21 cellular contexts compared by ENCODE assay signal in the genomic region with DNA sequence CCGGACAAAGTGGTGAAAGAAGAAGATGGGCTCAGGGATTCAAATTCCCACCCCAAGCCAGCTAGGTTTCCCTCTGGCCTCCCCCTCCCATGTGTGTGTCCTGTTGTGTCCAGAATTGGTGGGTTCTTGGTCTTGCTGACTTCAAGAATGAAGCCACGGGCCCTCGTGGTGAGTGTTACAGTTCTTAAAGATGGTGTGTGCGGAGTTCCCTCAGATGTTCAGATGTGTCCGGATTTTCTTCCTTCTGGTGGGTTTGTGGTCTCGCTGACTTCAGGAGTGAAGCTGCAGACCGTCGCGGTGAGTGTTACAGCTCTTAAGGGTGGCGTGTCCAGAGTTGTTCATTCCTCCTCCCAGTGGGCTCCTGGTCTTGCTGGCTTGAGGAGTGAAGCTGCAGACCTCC.
"Had no signal": no experiment of that assay in that cellular context is flagged by ENCODE, and none has a peak within 500 bp of the region (broad histone marks: within the 10 kb centered on the region; RNA-seq: fewer than 3 reads in every experiment).

No MANE protein-coding gene starts in this region.

- H3K27me3 ChIP-seq: dorsolateral prefrontal cortex, heart left ventricle, neural progenitor cell, ovary, tibial nerve, upper lobe of right lung, vagina had no signal

- H3K36me3 Mint-ChIP-seq: natural killer cell, neural progenitor cell had no signal

- H3K27ac ChIP-seq: dorsolateral prefrontal cortex, neural progenitor cell, ovary, tibial nerve, upper lobe of right lung, vagina had no signal

- H3K9me3 Mint-ChIP-seq: mesothelial cell of epicardium, natural killer cell, neural progenitor cell had no signal

- FAIRE-seq: endometrium, frontal cortex, islet of Langerhans had no signal

- H3K9ac ChIP-seq: neural progenitor cell had no signal

- H3K4me2 ChIP-seq: neural progenitor cell had no signal

- H3K4me1 ChIP-seq: neural progenitor cell had no signal

- H3K4me3 ChIP-seq: neural progenitor cell, ovary, psoas muscle, tibial nerve, upper lobe of right lung, vagina had no signal

- H3K4me3 Mint-ChIP-seq: mesothelial cell of epicardium, natural killer cell, neural progenitor cell had no signal

- H2AFZ ChIP-seq: neural progenitor cell had no signal

- DNase-seq: cortex of kidney; effector memory CD4-positive, alpha-beta T cell; heart left ventricle; hypothalamus; kidney glomerular epithelial cell; natural killer cell; nucleus accumbens; psoas muscle; retina; stimulated activated CD4-positive, alpha-beta T cell treated with anti-CD3 and anti-CD28 coated beads, Interleukin-2, amount 100 ng/mL, for 48 hours; stimulated activated naive CD4-positive, alpha-beta T cell treated with Interleukin-2 at 50 U/mL for 16 hours; upper lobe of right lung had no signal

- H3K36me3 ChIP-seq: heart left ventricle, neural progenitor cell, ovary, tibial nerve, upper lobe of right lung, vagina had no signal

- H3K9me3 ChIP-seq: heart left ventricle, ovary, psoas muscle, tibial nerve, upper lobe of right lung, vagina had no signal

- H3K27ac Mint-ChIP-seq: mesothelial cell of epicardium, natural killer cell, neural progenitor cell had no signal
